ENCODE assay signal across 8 cellular contexts in the genomic region with DNA sequence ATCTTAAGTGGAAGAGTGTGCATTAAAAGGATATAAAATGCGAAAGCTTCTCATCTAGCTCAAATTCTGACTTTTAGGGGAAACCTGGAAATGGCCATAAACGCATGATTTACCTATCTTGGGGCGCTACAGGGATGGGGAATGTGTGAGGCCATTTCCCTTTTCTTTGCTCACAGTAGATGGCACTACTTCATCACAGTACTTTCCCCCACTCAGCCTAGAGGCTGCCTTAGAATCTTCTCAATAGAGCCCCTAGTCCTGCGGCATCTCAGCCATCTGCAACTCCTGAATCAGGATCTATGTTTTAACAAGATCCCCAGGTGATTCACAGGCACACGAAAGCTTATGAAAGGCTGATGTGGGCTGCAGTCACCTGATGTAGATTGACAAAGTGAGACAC.
DNase-seq lines count a peak whose midpoint lies in the region; ATAC-seq and TF ChIP-seq lines count a peak whose summit lies in the region.

No MANE protein-coding gene starts in this region.

- no peak overlapping the region for H3K27ac ChIP-seq in coronary artery

- ATAC-seq in GM19455 (IDR thresholded peaks at IDR 0.05; ENCODE audit: unreplicated experiment), result peak; percentile 75
- ATAC-seq in mucosa of descending colon, result peak; percentile 59
- ATAC-seq in HG02623 (IDR thresholded peaks at IDR 0.05; ENCODE audit: unreplicated experiment), result no peak

- intact Hi-C loops in mucosa of descending colon (cut with DNase I, micrococcal nuclease), result loop anchor here in 1 of 2 donors (10.0 kb wide), 1 partner anchor 427 kb away; no protein-coding TSS in a partner anchor

- TF ChIP-seq CTCF in coronary artery (IDR thresholded peaks at IDR 0.05), result no peak
- TF ChIP-seq CTCF in mucosa of descending colon (IDR thresholded peaks at IDR 0.05), result peak; percentile 9

- DNase-seq in AML-193 (lab: John Stamatoyannopoulos, UW), result peak; percentile 31 to 34
- DNase-seq in NCI-H748 treated with DMSO at 0.1 percent for 48 hours (lab: John Stamatoyannopoulos, UW), result peak; percentile 17
- peak; percentile 46 for DNase-seq in coronary artery (ENCODE audit: low spot score)
- DNase-seq in mucosa of descending colon, result no peak
- no peak for DNase-seq in NCI-H128 (lab: John Stamatoyannopoulos, UW; ENCODE audit: unreplicated experiment)
- no peak for DNase-seq in activated CD4-positive, alpha-beta T cell treated with anti-CD3 and anti-CD28 coated beads for 4 hours

- no peaks in the 10 kb centered on the region for H3K9me3 ChIP-seq in mucosa of descending colon

- no peaks in the 10 kb centered on the region for H3K4me1 ChIP-seq in mucosa of descending colon (ENCODE audit: low read depth)

- no peaks in the 10 kb centered on the region for H3K36me3 ChIP-seq in mucosa of descending colon (ENCODE audit: low read depth)

- H3K4me3 ChIP-seq in coronary artery (no peak overlapping the region), mucosa of descending colon (no peak overlapping the region)

Comparison
In these comparisons a context has a peak if more than half of its experiments do, and no peak if none do; other contexts are left out.
1. DNase-seq: peak in AML-193 (2 of 2), NCI-H748 treated with DMSO at 0.1 percent for 48 hours (single experiment) and coronary artery (single experiment); none in mucosa of descending colon (0 of 3), NCI-H128 (single experiment) and activated CD4-positive, alpha-beta T cell treated with anti-CD3 and anti-CD28 coated beads for 4 hours (0 of 2).